In genomic region chr6:150485559-150486517, GRCh38 we compare ENCODE assay signal across 20 cellular contexts.
DNase-seq lines count a peak whose midpoint lies in the region; ATAC-seq and TF ChIP-seq lines count a peak whose summit lies in the region.
"Had no signal": no experiment of that assay in that cellular context is flagged by ENCODE, and none has a peak within 500 bp of the region (broad histone marks: within the 10 kb centered on the region; RNA-seq: fewer than 3 reads in every experiment).

No MANE protein-coding gene starts in this region.

- ATAC-seq in stimulated activated naive B cell treated with anti-CD40 and anti-IgM and Interleukin-4, amounts not matched to agents 10 μg/mL and 1 μg/mL and 100 μg/mL, for 72 hours (replicated peaks): no peak
- ATAC-seq: activated CD4-positive, alpha-beta T cell treated with anti-CD3 and anti-CD28 coated beads for 36 hours; activated naive CD8-positive, alpha-beta T cell treated with anti-CD3 and anti-CD28 coated beads, Interleukin-2, amount 50 U/mL, for 24 hours; GM23338; natural killer cell treated with Interleukin-12 subunit alpha and Interleukin-12 subunit beta and Interleukin-15 and Interleukin-18, amount 100 ng/mL, for 72 hours had no signal

- H3K4me3 Mint-ChIP-seq in endothelial cell (ENCODE audit: unreplicated experiment): no peak overlapping the region
- no peak overlapping the region for H3K4me3 Mint-ChIP-seq in stimulated activated naive B cell treated with anti-CD40 and anti-IgM and Interleukin-4, amounts not matched to agents 10 μg/mL and 1 μg/mL and 100 μg/mL, for 72 hours
- H3K4me3 Mint-ChIP-seq: activated CD4-positive, alpha-beta T cell treated with anti-CD3 and anti-CD28 coated beads for 36 hours; activated naive CD8-positive, alpha-beta T cell treated with anti-CD3 and anti-CD28 coated beads, Interleukin-2, amount 50 U/mL, for 24 hours; CD8-positive, alpha-beta memory T cell; GM23338; mesothelial cell of epicardium; natural killer cell treated with Interleukin-12 subunit alpha and Interleukin-12 subunit beta and Interleukin-15 and Interleukin-18, amount 100 ng/mL, for 72 hours had no signal

- no peaks in the 10 kb centered on the region for H3K9me3 ChIP-seq in mesodermal cell (ENCODE audit: control insufficient read depth, low read length)
- H3K9me3 ChIP-seq: esophagus squamous epithelium, psoas muscle had no signal

- H3K27ac ChIP-seq in mesodermal cell (ENCODE audit: low read depth, low read length, severe bottlenecking): peak overlapping the region; percentile 33
- H3K27ac ChIP-seq: cardiac muscle cell, esophagus squamous epithelium, psoas muscle had no signal

- H3K4me1 Mint-ChIP-seq in endothelial cell (ENCODE audit: unreplicated experiment): peaks cover 21% of the 10 kb centered on the region
- peaks cover 0 to under 1% of the 10 kb centered on the region in 2 donors for H3K4me1 Mint-ChIP-seq in stimulated activated naive B cell treated with anti-CD40 and anti-IgM and Interleukin-4, amounts not matched to agents 10 μg/mL and 1 μg/mL and 100 μg/mL, for 72 hours
- H3K4me1 Mint-ChIP-seq: GM23338, mesothelial cell of epicardium had no signal

- TF ChIP-seq CTCF in AG10803 (conservative IDR thresholded peaks at IDR 0.05; ENCODE audit: low read length) (no peak), LNCaP clone FGC (IDR thresholded peaks at IDR 0.05; ENCODE audit: control insufficient read depth, extremely low read depth, insufficient read depth) (no peak), endothelial cell (IDR thresholded peaks at IDR 0.05; ENCODE audit: unreplicated experiment) (no peak)

- DNase-seq in AG10803 (ENCODE audit: low read depth) (peak; percentile 7), LNCaP clone FGC (ENCODE audit: low read depth) (peak; percentile 76), endothelial cell (ENCODE audit: low spot score) (peak; percentile 25), activated T-cell treated with anti-CD3 and anti-CD28 coated beads for 4 hours (no peak)
- no peak for DNase-seq in stimulated activated naive B cell treated with anti-CD40 and anti-IgM and Interleukin-4, amounts not matched to agents 10 μg/mL and 1 μg/mL and 100 μg/mL, for 72 hours
- DNase-seq in stimulated activated CD4-positive, alpha-beta T cell treated with anti-CD3 and anti-CD28 coated beads, Interleukin-4, amount 100 ng/mL, for 1 hour: no peak
- DNase-seq: activated CD4-positive, alpha-beta T cell treated with anti-CD3 and anti-CD28 coated beads for 36 hours; activated naive CD8-positive, alpha-beta T cell treated with anti-CD3 and anti-CD28 coated beads, Interleukin-2, amount 50 U/mL, for 24 hours; CD8-positive, alpha-beta memory T cell; esophagus squamous epithelium; hippocampal formation; NCI-H2029 treated with DMSO at 0.1 percent for 48 hours; NCI-H524; psoas muscle; RPMI8226 had no signal

- no peaks in the 10 kb centered on the region for H3K36me3 ChIP-seq in mesodermal cell (ENCODE audit: control insufficient read depth, insufficient read depth, low read length)
- H3K36me3 ChIP-seq: cardiac muscle cell, esophagus squamous epithelium had no signal

- no peaks in the 10 kb centered on the region for H3K4me1 ChIP-seq in mesodermal cell (ENCODE audit: control insufficient read depth, insufficient read depth, low read length, poor library complexity, severe bottlenecking)
- H3K4me1 ChIP-seq: psoas muscle had no signal

- H3K9me3 Mint-ChIP-seq in endothelial cell (ENCODE audit: unreplicated experiment): peaks cover 4% of the 10 kb centered on the region
- H3K9me3 Mint-ChIP-seq in stimulated activated naive B cell treated with anti-CD40 and anti-IgM and Interleukin-4, amounts not matched to agents 10 μg/mL and 1 μg/mL and 100 μg/mL, for 72 hours: no peaks in the 10 kb centered on the region
- H3K9me3 Mint-ChIP-seq: activated naive CD8-positive, alpha-beta T cell treated with anti-CD3 and anti-CD28 coated beads, Interleukin-2, amount 50 U/mL, for 24 hours; CD8-positive, alpha-beta memory T cell; natural killer cell treated with Interleukin-12 subunit alpha and Interleukin-12 subunit beta and Interleukin-15 and Interleukin-18, amount 100 ng/mL, for 72 hours had no signal

- WGBS in mesodermal cell (ENCODE audit: insufficient coverage in 2 of 2), 2 experiments: 81 to 92% methylated on average over 7 of the region's 10 CpGs

- peaks cover 6% of the 10 kb centered on the region for H3K27me3 Mint-ChIP-seq in endothelial cell (ENCODE audit: unreplicated experiment)
- peaks cover 3 to 17% of the 10 kb centered on the region in 2 donors for H3K27me3 Mint-ChIP-seq in stimulated activated naive B cell treated with anti-CD40 and anti-IgM and Interleukin-4, amounts not matched to agents 10 μg/mL and 1 μg/mL and 100 μg/mL, for 72 hours

- no peak overlapping the region for H3K4me3 ChIP-seq in AG10803 (ENCODE audit: low read length)
- no peak overlapping the region for H3K4me3 ChIP-seq in LNCaP clone FGC (ENCODE audit: low read depth, low read length)
- H3K4me3 ChIP-seq in mesodermal cell (ENCODE audit: extremely low read depth, insufficient read depth, low read length, poor library complexity, severe bottlenecking): no peak overlapping the region
- H3K4me3 ChIP-seq: cardiac muscle cell, esophagus squamous epithelium, GM23338, psoas muscle had no signal

- H3K27ac Mint-ChIP-seq in endothelial cell (ENCODE audit: unreplicated experiment): peak overlapping the region; percentile 97
- H3K27ac Mint-ChIP-seq in stimulated activated naive B cell treated with anti-CD40 and anti-IgM and Interleukin-4, amounts not matched to agents 10 μg/mL and 1 μg/mL and 100 μg/mL, for 72 hours: no peak overlapping the region
- H3K27ac Mint-ChIP-seq: activated CD4-positive, alpha-beta T cell treated with anti-CD3 and anti-CD28 coated beads for 36 hours; activated naive CD8-positive, alpha-beta T cell treated with anti-CD3 and anti-CD28 coated beads, Interleukin-2, amount 50 U/mL, for 24 hours; GM23338; mesothelial cell of epicardium; natural killer cell treated with Interleukin-12 subunit alpha and Interleukin-12 subunit beta and Interleukin-15 and Interleukin-18, amount 100 ng/mL, for 72 hours had no signal

- peaks cover 6% of the 10 kb centered on the region for H3K36me3 Mint-ChIP-seq in endothelial cell (ENCODE audit: low read depth, unreplicated experiment)
- no peaks in the 10 kb centered on the region for H3K36me3 Mint-ChIP-seq in stimulated activated naive B cell treated with anti-CD40 and anti-IgM and Interleukin-4, amounts not matched to agents 10 μg/mL and 1 μg/mL and 100 μg/mL, for 72 hours
- H3K36me3 Mint-ChIP-seq: CD8-positive, alpha-beta memory T cell; mesothelial cell of epicardium; natural killer cell treated with Interleukin-12 subunit alpha and Interleukin-12 subunit beta and Interleukin-15 and Interleukin-18, amount 100 ng/mL, for 72 hours had no signal

Comparison
In these comparisons a context has a peak if more than half of its experiments do, and no peak if none do; other contexts are left out.
1. DNase-seq: peak in AG10803 (single experiment), LNCaP clone FGC (single experiment) and endothelial cell (single experiment); none in stimulated activated naive B cell treated with anti-CD40 and anti-IgM and Interleukin-4, amounts not matched to agents 10 μg/mL and 1 μg/mL and 100 μg/mL, for 72 hours (single experiment), stimulated activated CD4-positive, alpha-beta T cell treated with anti-CD3 and anti-CD28 coated beads, Interleukin-4, amount 100 ng/mL, for 1 hour (single experiment) and activated T-cell treated with anti-CD3 and anti-CD28 coated beads for 4 hours (single experiment).